Comparison of ENCODE assay signal across 1 cellular context in the genomic region with DNA sequence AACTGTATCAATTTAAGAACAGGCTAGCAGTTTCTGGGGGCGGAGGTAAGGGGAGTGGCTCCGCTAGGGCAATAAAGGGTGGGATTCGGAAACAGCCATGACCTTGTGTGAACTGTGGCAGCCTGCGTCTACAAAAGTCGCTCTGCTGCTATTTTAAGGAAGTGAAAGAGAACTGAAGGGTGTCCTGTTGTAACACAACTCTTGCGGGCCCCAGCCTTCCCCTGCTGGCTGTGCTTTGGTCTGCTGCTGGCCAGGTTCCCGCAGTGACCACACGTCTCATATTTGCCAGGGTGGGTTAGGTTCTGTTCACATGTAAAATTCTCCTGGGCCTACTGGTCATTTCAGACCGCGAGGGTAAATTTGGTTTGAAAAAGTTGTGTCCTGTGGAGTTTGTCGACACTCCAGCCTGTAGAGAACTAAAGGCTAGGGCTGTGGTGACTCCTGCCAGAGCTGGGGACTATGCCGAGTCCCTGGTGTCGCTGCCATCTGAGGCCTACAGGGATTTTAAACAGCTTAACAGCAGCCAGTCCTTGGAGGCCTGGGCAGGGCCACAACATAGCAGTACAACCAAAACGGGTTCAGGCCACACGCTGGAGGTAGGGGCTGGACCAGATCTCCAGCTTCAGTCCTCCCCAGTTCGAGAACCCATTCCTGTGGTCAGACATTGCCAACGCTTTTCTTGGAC.
TF ChIP-seq lines count a peak whose summit lies in the region.

No MANE protein-coding gene starts in this region.

TF ChIP-seq in HepG2, 621 proteins besides CTCF, POLR2A, EP300 and RAD21 (continued from another document):
- TF ChIP-seq NFKBIZ (CRISPR knock-in tag; IDR thresholded peaks at IDR 0.05) = no peak
- no peak for TF ChIP-seq PHF20 (CRISPR knock-in tag; IDR thresholded peaks at IDR 0.05)
- no peak for TF ChIP-seq ZNF33A (CRISPR knock-in tag; IDR thresholded peaks at IDR 0.05; ENCODE audit: borderline replicate concordance)
- TF ChIP-seq ERF (CRISPR knock-in tag; IDR thresholded peaks at IDR 0.05) = no peak
- TF ChIP-seq ZNF510 (CRISPR knock-in tag; IDR thresholded peaks at IDR 0.05; ENCODE audit: low read depth) = no peak
- TF ChIP-seq ZNF597 (CRISPR knock-in tag; IDR thresholded peaks at IDR 0.05) = no peak
- no peak for TF ChIP-seq ZNF24 (IDR thresholded peaks at IDR 0.05)
- TF ChIP-seq MXI1 (IDR thresholded peaks at IDR 0.05; ENCODE audit: borderline replicate concordance, low read depth, low read length) = 0 out of 3 replicates have a peak, but pooled peaks have one; percentile 4
